Comparison of ENCODE assay signal across 16 cellular contexts in the genomic region with DNA sequence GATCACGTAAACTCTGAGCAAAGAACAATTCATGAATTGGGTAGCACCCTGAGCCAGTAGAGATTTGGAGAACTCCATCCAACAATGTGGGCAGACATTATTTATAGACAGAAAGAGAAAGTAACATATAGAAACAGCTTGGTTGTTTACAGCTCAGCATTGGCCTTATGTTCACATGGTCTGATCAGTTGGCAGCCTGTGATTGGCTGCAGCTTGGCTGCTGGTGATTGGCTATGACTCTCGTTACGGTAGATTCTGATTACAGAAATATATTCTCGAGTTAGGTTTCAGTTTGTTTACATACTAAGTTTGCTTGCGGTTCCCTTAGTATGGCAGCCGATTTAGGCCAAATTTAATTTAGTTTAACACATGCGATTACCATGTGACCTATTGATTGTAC.
"Had no signal": no experiment of that assay in that cellular context is flagged by ENCODE, and none has a peak within 500 bp of the region (broad histone marks: within the 10 kb centered on the region; RNA-seq: fewer than 3 reads in every experiment).

No MANE protein-coding gene starts in this region.

- H3K27ac ChIP-seq: colonic mucosa, foreskin keratinocyte, heart left ventricle, spleen, thoracic aorta, uterus had no signal

- H3K4me3 ChIP-seq: colonic mucosa, heart left ventricle, spleen, thoracic aorta, uterus had no signal

- ATAC-seq: activated CD8-positive, alpha-beta memory T cell treated with anti-CD3 and anti-CD28 coated beads, Interleukin-2, amount 10 ng/mL, durations not matched to agents 7 days and 5 days; foreskin keratinocyte; heart left ventricle; natural killer cell; right cardiac atrium; stimulated activated naive CD8-positive, alpha-beta T cell treated with anti-CD3 and anti-CD28 coated beads, Interleukin-15, Interleukin-2, amounts not matched to agents 100 U/mL and 50 U/mL, for 24 hours had no signal

- H3K27me3 ChIP-seq: colonic mucosa, foreskin keratinocyte, heart left ventricle, spleen, uterus had no signal

- H3K36me3 ChIP-seq: colonic mucosa, heart left ventricle, spleen, thoracic aorta, uterus had no signal

- H3K9me3 ChIP-seq: colonic mucosa, spleen, thoracic aorta, uterus had no signal

- DNase-seq: activated CD4-positive, CD25-positive, alpha-beta regulatory T cell; activated CD8-positive, alpha-beta memory T cell treated with anti-CD3 and anti-CD28 coated beads, Interleukin-2, amount 10 ng/mL, durations not matched to agents 7 days and 5 days; activated effector memory CD4-positive, alpha-beta T cell treated with Interleukin-2 at 50 U/mL for 16 hours; activated T-cell treated with anti-CD3 and anti-CD28 coated beads, Interleukin-2, amount 50 U/mL, for 24 hours; caudate nucleus; colonic mucosa; foreskin keratinocyte; heart left ventricle; natural killer cell; nucleus accumbens; right cardiac atrium; spleen; stimulated activated CD4-positive, alpha-beta T cell treated with anti-CD3 and anti-CD28 coated beads, Interleukin-1b, Interleukin-23, amount 100 ng/mL, for 48 hours; stimulated activated naive CD8-positive, alpha-beta T cell treated with anti-CD3 and anti-CD28 coated beads, Interleukin-15, Interleukin-2, amounts not matched to agents 100 U/mL and 50 U/mL, for 24 hours; uterus had no signal

- H3K4me1 ChIP-seq: colonic mucosa, foreskin keratinocyte, heart left ventricle, spleen, uterus had no signal
